18 cellular contexts compared by ENCODE assay signal in genomic region chr10:73232887-73233286, GRCh38. TPM values are rescaled to one million over a fixed set of nuclear protein-coding genes. Genes with fewer than 3 reads are reported as not detected.
DNase-seq lines count a peak whose midpoint lies in the region; ATAC-seq and TF ChIP-seq lines count a peak whose summit lies in the region.
"Had no signal": no experiment of that assay in that cellular context is flagged by ENCODE, and none has a peak within 500 bp of the region (broad histone marks: within the 10 kb centered on the region; RNA-seq: fewer than 3 reads in every experiment).

No MANE protein-coding gene starts in this region.

- no peak overlapping the region for H3K27ac Mint-ChIP-seq in activated CD4-positive, alpha-beta T cell treated with anti-CD3 and anti-CD28 coated beads, Interleukin-2, amount 10 ng/mL, durations not matched to agents 24 days and 14 days
- H3K27ac Mint-ChIP-seq: activated CD4-positive, alpha-beta memory T cell treated with anti-CD3 and anti-CD28 coated beads, Interleukin-2, amount 10 ng/mL, durations not matched to agents 7 days and 5 days; activated naive CD4-positive, alpha-beta T cell treated with anti-CD3 and anti-CD28 coated beads, Interleukin-2, amount 50 U/mL, for 24 hours had no signal

- H3K4me3 ChIP-seq in AG09309 (ENCODE audit: control insufficient read depth, low read depth, low read length) (no peak overlapping the region), GM12864 (ENCODE audit: low read depth, low read length) (no peak overlapping the region)
- H3K4me3 ChIP-seq: gastroesophageal sphincter, SK-N-MC had no signal

- H3K27me3 Mint-ChIP-seq in activated CD4-positive, alpha-beta T cell treated with anti-CD3 and anti-CD28 coated beads, Interleukin-2, amount 10 ng/mL, durations not matched to agents 24 days and 14 days, result no peaks in the 10 kb centered on the region
- H3K27me3 Mint-ChIP-seq: activated CD4-positive, alpha-beta memory T cell treated with anti-CD3 and anti-CD28 coated beads, Interleukin-2, amount 10 ng/mL, durations not matched to agents 7 days and 5 days; activated naive CD4-positive, alpha-beta T cell treated with anti-CD3 and anti-CD28 coated beads, Interleukin-2, amount 50 U/mL, for 24 hours had no signal

- no peak for DNase-seq in AG09309 (ENCODE audit: low read depth)
- no peak for DNase-seq in GM12864 (ENCODE audit: low read depth)
- peak; percentile 17 for DNase-seq in SK-N-DZ (ENCODE audit: low spot score)
- peak; percentile 60 to 61 for DNase-seq in erythroblast (lab: John Stamatoyannopoulos, UW)
- no peak for DNase-seq in hypothalamus (lab: John Stamatoyannopoulos, UW)
- no peak for DNase-seq in NCI-H2081 (lab: John Stamatoyannopoulos, UW)
- DNase-seq in activated CD4-positive, alpha-beta T cell treated with anti-CD3 and anti-CD28 coated beads, Interleukin-2, amount 10 ng/mL, durations not matched to agents 24 days and 14 days, result no peak
- DNase-seq: activated CD4-positive, alpha-beta memory T cell treated with anti-CD3 and anti-CD28 coated beads, Interleukin-2, amount 10 ng/mL, durations not matched to agents 7 days and 5 days; cortex of kidney; NCI-H1105; NCI-H774; stimulated activated CD4-positive, alpha-beta T cell treated with anti-CD3 and anti-CD28 coated beads, Interleukin-4, amount 100 ng/mL, for 1 hour; stimulated activated naive CD8-positive, alpha-beta T cell treated with anti-CD3 and anti-CD28 coated beads, Interleukin-15, Interleukin-2, amounts not matched to agents 100 U/mL and 50 U/mL, for 24 hours had no signal

- H3K4me3 Mint-ChIP-seq in activated CD4-positive, alpha-beta T cell treated with anti-CD3 and anti-CD28 coated beads, Interleukin-2, amount 10 ng/mL, durations not matched to agents 24 days and 14 days, result no peak overlapping the region
- H3K4me3 Mint-ChIP-seq: activated CD4-positive, alpha-beta memory T cell treated with anti-CD3 and anti-CD28 coated beads, Interleukin-2, amount 10 ng/mL, durations not matched to agents 7 days and 5 days; activated naive CD4-positive, alpha-beta T cell treated with anti-CD3 and anti-CD28 coated beads, Interleukin-2, amount 50 U/mL, for 24 hours had no signal

- no peak for ATAC-seq in HG02571 (IDR thresholded peaks at IDR 0.05; ENCODE audit: unreplicated experiment)
- ATAC-seq: gastroesophageal sphincter; left lobe of liver; stimulated activated naive CD8-positive, alpha-beta T cell treated with anti-CD3 and anti-CD28 coated beads, Interleukin-15, Interleukin-2, amounts not matched to agents 100 U/mL and 50 U/mL, for 24 hours had no signal

- TF ChIP-seq POLR2A in erythroblast (IDR thresholded peaks at IDR 0.05; ENCODE audit: low read length), result no peak

- intact Hi-C loops in activated CD4-positive, alpha-beta T cell treated with anti-CD3 and anti-CD28 coated beads, Interleukin-2, amount 10 ng/mL, durations not matched to agents 24 days and 14 days (cut with micrococcal nuclease), result no loop called here

- no peaks in the 10 kb centered on the region for H3K4me1 Mint-ChIP-seq in activated CD4-positive, alpha-beta T cell treated with anti-CD3 and anti-CD28 coated beads, Interleukin-2, amount 10 ng/mL, durations not matched to agents 24 days and 14 days
- H3K4me1 Mint-ChIP-seq: activated CD4-positive, alpha-beta memory T cell treated with anti-CD3 and anti-CD28 coated beads, Interleukin-2, amount 10 ng/mL, durations not matched to agents 7 days and 5 days; activated naive CD4-positive, alpha-beta T cell treated with anti-CD3 and anti-CD28 coated beads, Interleukin-2, amount 50 U/mL, for 24 hours had no signal

- no peaks in the 10 kb centered on the region for H3K9me3 Mint-ChIP-seq in activated CD4-positive, alpha-beta T cell treated with anti-CD3 and anti-CD28 coated beads, Interleukin-2, amount 10 ng/mL, durations not matched to agents 24 days and 14 days
- H3K9me3 Mint-ChIP-seq: activated CD4-positive, alpha-beta memory T cell treated with anti-CD3 and anti-CD28 coated beads, Interleukin-2, amount 10 ng/mL, durations not matched to agents 7 days and 5 days; activated naive CD4-positive, alpha-beta T cell treated with anti-CD3 and anti-CD28 coated beads, Interleukin-2, amount 50 U/mL, for 24 hours had no signal

- peak; percentile 8 for TF ChIP-seq CTCF in AG09309 (IDR thresholded peaks at IDR 0.05; ENCODE audit: control insufficient read depth, insufficient read depth, low read depth, low read length, missing control alignments)
- peak; percentile 20 for TF ChIP-seq CTCF in GM12864 (IDR thresholded peaks at IDR 0.05; ENCODE audit: low read depth, low read length, missing control alignments)

- H3K36me3 Mint-ChIP-seq in activated CD4-positive, alpha-beta T cell treated with anti-CD3 and anti-CD28 coated beads, Interleukin-2, amount 10 ng/mL, durations not matched to agents 24 days and 14 days (ENCODE audit: low read depth), result peaks cover 28% of the 10 kb centered on the region

RNA-seq across cellular contexts. Expression of gene DNAJC9, which starts 14.2 kb away (rescaled TPM):
- 111 and 115 TPM in 2 replicates for polyA plus RNA-seq in SK-N-DZ (2014; cell fraction: cytosol; rRNA removed)
- 98.0 and 116 TPM in 2 replicates for polyA plus RNA-seq in SK-N-DZ (2014; cell fraction: nucleus; rRNA removed)
- 54.2 and 56.6 TPM in 2 replicates for total RNA-seq in activated CD4-positive, alpha-beta T cell treated with anti-CD3 and anti-CD28 coated beads, Interleukin-2, amount 10 ng/mL, durations not matched to agents 24 days and 14 days

RNA-seq across cellular contexts. Expression of gene MRPS16, which starts 19.6 kb away (rescaled TPM):
- polyA plus RNA-seq in SK-N-DZ (2014; cell fraction: cytosol; rRNA removed), result 103 and 110 TPM in 2 replicates
- 57.2 and 61.2 TPM in 2 replicates for polyA plus RNA-seq in SK-N-DZ (2014; cell fraction: nucleus; rRNA removed)
- 164 TPM in 2 replicates for total RNA-seq in activated CD4-positive, alpha-beta T cell treated with anti-CD3 and anti-CD28 coated beads, Interleukin-2, amount 10 ng/mL, durations not matched to agents 24 days and 14 days

Comparison
In these comparisons a context has a peak if more than half of its experiments do, and no peak if none do; other contexts are left out.
1. DNase-seq: peak in SK-N-DZ (single experiment) and erythroblast (2 of 2); none in AG09309 (single experiment), GM12864 (single experiment), hypothalamus (0 of 51), NCI-H2081 (0 of 2) and activated CD4-positive, alpha-beta T cell treated with anti-CD3 and anti-CD28 coated beads, Interleukin-2, amount 10 ng/mL, durations not matched to agents 24 days and 14 days (single experiment).